7 cellular contexts compared by ENCODE assay signal in genomic region chr7:30321992-30322637, GRCh38. TPM values are rescaled to one million over a fixed set of nuclear protein-coding genes. Genes with fewer than 3 reads are reported as not detected.
DNase-seq lines count a peak whose midpoint lies in the region; ATAC-seq and TF ChIP-seq lines count a peak whose summit lies in the region.

No MANE protein-coding gene starts in this region.

- H3K4me3 ChIP-seq in KMS-11 (IDR thresholded peaks at IDR 0.05; ENCODE audit: insufficient read depth, low read depth, low read length) (no peak overlapping the region), mucosa of descending colon (no peak overlapping the region)

- no peaks in the 10 kb centered on the region for H4K20me1 ChIP-seq in KMS-11 (ENCODE audit: insufficient read depth)

- no peak for TF ChIP-seq CTCF in KMS-11 (conservative IDR thresholded peaks at IDR 0.05; ENCODE audit: low read depth, low read length)
- TF ChIP-seq CTCF in mucosa of descending colon (IDR thresholded peaks at IDR 0.05): no peak

- H3K9me3 ChIP-seq in mucosa of descending colon: no peaks in the 10 kb centered on the region

- H3K4me1 Mint-ChIP-seq in activated naive CD8-positive, alpha-beta T cell treated with anti-CD3 and anti-CD28 coated beads for 36 hours: peaks cover 54% of the 10 kb centered on the region

- peak overlapping the region; percentile 20; the same call in 1 of the 2 replicates for H2AFZ ChIP-seq in KMS-11 (ENCODE audit: low read depth)

- H3K27ac Mint-ChIP-seq in activated naive CD8-positive, alpha-beta T cell treated with anti-CD3 and anti-CD28 coated beads for 36 hours: peak overlapping the region; percentile 94

- peak overlapping the region; percentile 87 for H3K4me2 ChIP-seq in KMS-11

- no peaks in the 10 kb centered on the region for H3K27me3 ChIP-seq in KMS-11 (ENCODE audit: insufficient read depth, low read depth)

- H3K27ac ChIP-seq in KMS-11: peak overlapping the region; percentile 89

- H3K36me3 ChIP-seq in KMS-11 (ENCODE audit: insufficient read depth) (no peaks in the 10 kb centered on the region), mucosa of descending colon (ENCODE audit: low read depth) (no peaks in the 10 kb centered on the region)

- H3K36me3 Mint-ChIP-seq in activated naive CD8-positive, alpha-beta T cell treated with anti-CD3 and anti-CD28 coated beads for 36 hours: peaks cover 22% of the 10 kb centered on the region

- H3K9me3 Mint-ChIP-seq in activated naive CD8-positive, alpha-beta T cell treated with anti-CD3 and anti-CD28 coated beads for 36 hours: peaks cover 4% of the 10 kb centered on the region

- intact Hi-C loops in mucosa of descending colon (cut with DNase I, micrococcal nuclease): no loop called here

- H3K27me3 Mint-ChIP-seq in activated naive CD8-positive, alpha-beta T cell treated with anti-CD3 and anti-CD28 coated beads for 36 hours: no peaks in the 10 kb centered on the region

- H3K4me1 ChIP-seq in KMS-11 (ENCODE audit: low read depth, poor library complexity, severe bottlenecking) (peaks cover 81% of the 10 kb centered on the region), mucosa of descending colon (ENCODE audit: low read depth) (peaks cover 34% of the 10 kb centered on the region)

- H3K79me2 ChIP-seq in KMS-11 (ENCODE audit: insufficient read depth, low read depth): peaks cover 99% of the 10 kb centered on the region

- peak overlapping the region; percentile 83 for H3K9ac ChIP-seq in KMS-11

- no peak for DNase-seq in activated naive CD8-positive, alpha-beta T cell treated with anti-CD3 and anti-CD28 coated beads for 36 hours
- DNase-seq in mucosa of descending colon (no peak), NCI-H510A (lab: John Stamatoyannopoulos, UW) (no peak), NCI-H128 (lab: John Stamatoyannopoulos, UW; ENCODE audit: unreplicated experiment) (no peak)

- H3K4me3 Mint-ChIP-seq in activated naive CD8-positive, alpha-beta T cell treated with anti-CD3 and anti-CD28 coated beads for 36 hours: peak overlapping the region; percentile 77

- ATAC-seq in GM18498 (IDR thresholded peaks at IDR 0.05; ENCODE audit: unreplicated experiment) (peak; percentile 86), GM21717 (IDR thresholded peaks at IDR 0.05; ENCODE audit: unreplicated experiment) (peak; percentile 75), mucosa of descending colon (peak; percentile 76)

RNA-seq across cellular contexts. Expression of gene ZNRF2, which starts 37.7 kb away (rescaled TPM):
- 1 to 10 TPM; 6.9 TPM for total RNA-seq in activated naive CD8-positive, alpha-beta T cell treated with anti-CD3 and anti-CD28 coated beads for 36 hours
- 10 to 100 TPM; 34.0 to 53.3 (median 40.5) TPM for total RNA-seq in mucosa of descending colon

Comparison
In these comparisons a context has a peak if more than half of its experiments do, and no peak if none do; other contexts are left out.
1. RNA of gene ZNRF2, which starts 37.7 kb away (total RNA-seq): 34.0 to 53.3 TPM in mucosa of descending colon; 6.9 TPM in activated naive CD8-positive, alpha-beta T cell treated with anti-CD3 and anti-CD28 coated beads for 36 hours; every median in the first group is over 4 times any median in the second.
2. Peak in every context shown above with its lines, with median percentiles within 50 percentile points of each other: ATAC-seq.